In the genomic region with DNA sequence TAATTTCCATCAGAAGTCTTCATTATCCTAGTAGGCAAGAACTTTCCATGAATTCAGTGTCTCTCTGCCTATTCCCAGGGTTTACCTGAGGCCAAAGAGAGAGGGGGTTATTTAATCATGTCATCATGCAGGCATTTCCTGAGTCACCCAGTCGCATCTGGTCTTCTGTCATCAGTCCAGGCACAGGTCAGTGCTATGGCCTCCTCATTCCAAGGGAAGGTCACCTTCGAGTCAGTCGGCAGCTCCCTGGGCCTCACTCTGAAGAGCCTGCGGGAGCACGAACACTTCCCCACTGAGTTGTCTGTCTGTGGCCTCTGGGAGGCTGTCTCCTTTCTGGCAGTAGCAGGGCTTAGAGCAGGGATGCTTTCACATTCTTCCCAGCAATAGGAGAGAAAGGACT, we compare ENCODE assay signal across 10 cellular contexts. TPM values are rescaled to one million over a fixed set of nuclear protein-coding genes. Genes with fewer than 3 reads are reported as not detected.
DNase-seq lines count a peak whose midpoint lies in the region; ATAC-seq and TF ChIP-seq lines count a peak whose summit lies in the region.
"Had no signal": no experiment of that assay in that cellular context is flagged by ENCODE, and none has a peak within 500 bp of the region (broad histone marks: within the 10 kb centered on the region; RNA-seq: fewer than 3 reads in every experiment).

No MANE protein-coding gene starts in this region.

- peaks cover 16% of the 10 kb centered on the region for H3K4me1 ChIP-seq in mesodermal cell (ENCODE audit: control insufficient read depth, insufficient read depth, low read length, poor library complexity, severe bottlenecking)

- no peaks in the 10 kb centered on the region for H3K9me3 ChIP-seq in mesodermal cell (ENCODE audit: control insufficient read depth, low read length)

- no peaks in the 10 kb centered on the region for H3K36me3 ChIP-seq in mesodermal cell (ENCODE audit: control insufficient read depth, insufficient read depth, low read length)

- peak overlapping the region; percentile 92 for H3K27ac ChIP-seq in mesodermal cell (ENCODE audit: low read depth, low read length, severe bottlenecking)

- no peak for ATAC-seq in HG02885 (IDR thresholded peaks at IDR 0.05; ENCODE audit: poor library complexity, unreplicated experiment)

- TF ChIP-seq CTCF in AG10803 (conservative IDR thresholded peaks at IDR 0.05; ENCODE audit: low read length): peak; percentile 17; the same call in 1 of the 2 replicates

- H3K4me3 ChIP-seq in AG10803 (ENCODE audit: low read length) (no peak overlapping the region), mesodermal cell (ENCODE audit: extremely low read depth, insufficient read depth, low read length, poor library complexity, severe bottlenecking) (no peak overlapping the region)

- 44 to 63% methylated on average over 1 to 5 of the region's 5 CpGs for WGBS in mesodermal cell (ENCODE audit: insufficient coverage in 2 of 2), 2 experiments

- DNase-seq in AG10803 (ENCODE audit: low read depth) (peak; percentile 95), LoVo (ENCODE audit: low spot score) (peak; percentile 41), dedifferentiated amniotic fluid mesenchymal stem cell (ENCODE audit: extremely low spot score) (peak; percentile 34), T-helper 2 cell (no peak), DMS79 treated with DMSO at 0.1 percent for 48 hours (lab: John Stamatoyannopoulos, UW) (no peak)
- no peak for DNase-seq in activated CD4-positive, alpha-beta T cell treated with anti-CD3 and anti-CD28 coated beads for 4 hours
- DNase-seq: Kasumi-1, NCI-H446 had no signal

RNA-seq across cellular contexts. Expression of gene LRTM1, which starts 26.2 kb away (rescaled TPM):
- not detected for polyA plus RNA-seq in mesodermal cell (2013, experiment 1 of 2)
- not detected for polyA plus RNA-seq in mesodermal cell (2013, experiment 2 of 2)

Comparison
In these comparisons a context has a peak if more than half of its experiments do, and no peak if none do; other contexts are left out.
1. DNase-seq: peak in AG10803 (single experiment), LoVo (single experiment) and dedifferentiated amniotic fluid mesenchymal stem cell (single experiment); none in activated CD4-positive, alpha-beta T cell treated with anti-CD3 and anti-CD28 coated beads for 4 hours (0 of 2), T-helper 2 cell (0 of 5) and DMS79 treated with DMSO at 0.1 percent for 48 hours (single experiment).